8 cellular contexts compared by ENCODE assay signal in the genomic region with DNA sequence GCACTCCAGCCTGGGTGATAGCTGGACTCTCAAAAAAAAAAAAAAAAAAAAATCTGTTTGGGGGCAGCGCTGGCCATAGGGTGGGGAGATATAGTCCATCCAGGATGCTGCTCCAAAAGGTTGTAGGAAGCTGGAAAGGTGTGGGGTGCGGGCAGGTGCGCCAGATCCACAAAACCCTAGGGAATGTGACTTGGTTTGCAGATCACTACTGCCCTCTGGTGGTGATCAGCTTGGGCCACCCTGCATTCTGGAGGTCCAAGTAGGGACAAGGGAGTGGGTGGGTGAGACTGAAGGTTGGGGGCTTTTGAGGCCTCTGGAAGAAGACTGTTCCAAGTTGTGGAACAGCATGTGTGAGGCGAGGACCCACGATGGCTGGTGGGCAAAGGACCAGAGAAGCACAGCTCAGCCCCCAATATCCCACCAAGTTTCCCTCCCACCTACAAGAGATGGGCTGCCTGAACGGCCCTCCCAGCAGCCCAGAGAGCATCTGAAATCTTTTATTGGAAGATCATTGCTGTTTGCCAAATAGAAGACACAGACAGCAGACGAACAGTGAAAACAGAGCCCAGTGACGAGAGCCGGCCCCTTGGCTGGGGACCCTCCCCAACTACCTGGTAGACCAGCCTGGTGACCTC. TPM values are rescaled to one million over a fixed set of nuclear protein-coding genes. Genes with fewer than 3 reads are reported as not detected.
A peak's percentile ranks its signal among the peaks of the same experiment; 100 is the strongest.
DNase-seq lines count a peak whose midpoint lies in the region; ATAC-seq and TF ChIP-seq lines count a peak whose summit lies in the region.

No MANE protein-coding gene starts in this region.

- peak; percentile 45 for DNase-seq in SIG-M5 treated with dmso at 0.1 percent for 504 hours (lab: John Stamatoyannopoulos, UW; ENCODE audit: unreplicated experiment)
- no peak for DNase-seq in SIG-M5 (lab: John Stamatoyannopoulos, UW)
- DNase-seq in NCI-H2107 (lab: John Stamatoyannopoulos, UW) = peak; percentile 42
- peak; percentile 48 for DNase-seq in activated B cell treated with CpG ODN at 0.5 μM for 24 hours
- DNase-seq in caudate nucleus (lab: John Stamatoyannopoulos, UW) = peak in 43 of 61 donors; percentile 4 to 68 (median 20)
- DNase-seq in left kidney (ENCODE audit: low read depth, low spot score) = peak; percentile 82
- peak in 2 of 3 experiments; percentile 38 to 50 for DNase-seq in stimulated activated CD4-positive, alpha-beta T cell treated with anti-CD3 and anti-CD28 coated beads, TNF-alpha, amount 100 ng/mL, for 4 hours (ENCODE audit: low read depth in 3 of 3)

- POLR2A ChIA-PET in activated B cell treated with CpG ODN at 0.5 μM for 24 hours (lab: Charles Lee) = interaction anchor here (0.6 to 1.4 kb wide), 10 partner anchors 9 to 1183 kb away, joined by 3 to 21 read pairs (median 5); a partner anchor contains a TSS

- peaks cover 44% of the 10 kb centered on the region for H3K36me3 Mint-ChIP-seq in activated B cell treated with CpG ODN at 0.5 μM for 24 hours (ENCODE audit: low read depth)

- CTCF ChIA-PET in activated B cell treated with CpG ODN at 0.5 μM for 24 hours (lab: Charles Lee) = interaction anchor here (0.6 to 3.8 kb wide), 15 partner anchors 9 to 459 kb away, joined by 3 to 70 read pairs (median 4); a partner anchor contains a TSS

- H3K4me1 Mint-ChIP-seq in activated B cell treated with CpG ODN at 0.5 μM for 24 hours = peaks cover 21% of the 10 kb centered on the region

- H3K27me3 Mint-ChIP-seq in activated B cell treated with CpG ODN at 0.5 μM for 24 hours = no peaks in the 10 kb centered on the region

- ATAC-seq in activated B cell treated with CpG ODN at 0.5 μM for 24 hours (ENCODE audit: low read depth) (peak; percentile 55), HG03442 (IDR thresholded peaks at IDR 0.05; ENCODE audit: unreplicated experiment) (no peak)

- TF ChIP-seq CTCF in activated B cell treated with CpG ODN at 0.5 μM for 24 hours (IDR thresholded peaks at IDR 0.05) = no peak

- no peak overlapping the region for H3K4me3 Mint-ChIP-seq in activated B cell treated with CpG ODN at 0.5 μM for 24 hours

- intact Hi-C loops in activated B cell treated with CpG ODN at 0.5 μM for 24 hours (cut with micrococcal nuclease) = loop anchor here (1.0 kb wide), 1 partner anchor 459 kb away; no protein-coding TSS in a partner anchor

- no peak overlapping the region for H3K27ac Mint-ChIP-seq in activated B cell treated with CpG ODN at 0.5 μM for 24 hours

- no peaks in the 10 kb centered on the region for H3K9me3 Mint-ChIP-seq in activated B cell treated with CpG ODN at 0.5 μM for 24 hours

- H3K27ac ChIP-seq in caudate nucleus (ENCODE audit: low read depth, low read length) = no peak overlapping the region

RNA-seq across cellular contexts. Expression of a gene that starts 10.4 kb away (rescaled TPM):
- 302 and 356 TPM in 2 replicates for total RNA-seq in activated B cell treated with CpG ODN at 0.5 μM for 24 hours

RNA-seq across cellular contexts. Expression of a gene that starts 12.6 kb away (rescaled TPM):
- 172 and 173 TPM in 2 replicates for total RNA-seq in activated B cell treated with CpG ODN at 0.5 μM for 24 hours

RNA-seq across cellular contexts. Expression of a gene that starts 29.6 kb away (rescaled TPM):
- 6.6 and 8.6 TPM in 2 replicates for total RNA-seq in activated B cell treated with CpG ODN at 0.5 μM for 24 hours

RNA-seq across cellular contexts. Expression of a gene that starts 51.3 kb away (rescaled TPM):
- total RNA-seq in activated B cell treated with CpG ODN at 0.5 μM for 24 hours = 147 and 166 TPM in 2 replicates

RNA-seq across cellular contexts. Expression of a gene that starts 57.4 kb away (rescaled TPM):
- 77.0 and 80.8 TPM in 2 replicates for total RNA-seq in activated B cell treated with CpG ODN at 0.5 μM for 24 hours
